ENCODE assay signal across 8 cellular contexts in genomic region chr22:49825944-49826602, GRCh38. TPM values are rescaled to one million over a fixed set of nuclear protein-coding genes. Genes with fewer than 3 reads are reported as not detected.
DNase-seq lines count a peak whose midpoint lies in the region; ATAC-seq and TF ChIP-seq lines count a peak whose summit lies in the region.

No MANE protein-coding gene starts in this region.

- no peak for ATAC-seq in GM18909 (IDR thresholded peaks at IDR 0.05; ENCODE audit: poor library complexity, unreplicated experiment)

- H3K27ac ChIP-seq in 22Rv1: peak overlapping the region; percentile 75

- TF ChIP-seq CTCF in 22Rv1 (IDR thresholded peaks at IDR 0.05) (no peak), fibroblast of mammary gland (conservative IDR thresholded peaks at IDR 0.05; ENCODE audit: control insufficient read depth, insufficient read depth, low read depth, low read length) (no peak), retinal pigment epithelial cell (conservative IDR thresholded peaks at IDR 0.05; ENCODE audit: low read depth, low read length) (no peak), GM13976 (IDR thresholded peaks at IDR 0.05; ENCODE audit: borderline replicate concordance, control extremely low read depth, extremely low read depth, insufficient read depth, missing control alignments) (no peak)

- DNase-seq in M059J (ENCODE audit: low read depth): peak; percentile 51
- DNase-seq in activated T-cell treated with anti-CD3 and anti-CD28 coated beads for 24 hours (ENCODE audit: low read depth): peak; percentile 56
- DNase-seq in fibroblast of mammary gland (ENCODE audit: low read depth): peak; percentile 70
- no peak for DNase-seq in retinal pigment epithelial cell (ENCODE audit: low read depth)
- no peak for DNase-seq in NCI-H1105 treated with DMSO at 0.1 percent for 48 hours (lab: John Stamatoyannopoulos, UW)
- DNase-seq in GM13976 (ENCODE audit: low spot score): no peak

- in situ Hi-C loops in GM13976 (cut with MboI; ENCODE audit: low sequenced_read_pairs, unreplicated experiment): no loop called here

- H3K4me3 ChIP-seq in fibroblast of mammary gland (ENCODE audit: control insufficient read depth, low read depth, low read length) (peak overlapping the region; percentile 75), retinal pigment epithelial cell (ENCODE audit: low read length) (peak overlapping the region; percentile 72)

RNA-seq across cellular contexts. Expression of gene BRD1, which starts 1.6 kb away (rescaled TPM):
- total RNA-seq in M059J (2014; rRNA removed; shearing (Covaris generic)): 5.0 and 10.2 TPM in 2 replicates

RNA-seq across cellular contexts. Expression of gene ZBED4, which starts 27.6 kb away (rescaled TPM):
- 3.8 and 7.1 TPM in 2 replicates for total RNA-seq in M059J (2014; rRNA removed; shearing (Covaris generic))

Comparison
In these comparisons a context has a peak if more than half of its experiments do, and no peak if none do; other contexts are left out.
1. DNase-seq: peak in M059J (single experiment), activated T-cell treated with anti-CD3 and anti-CD28 coated beads for 24 hours (single experiment) and fibroblast of mammary gland (single experiment); none in retinal pigment epithelial cell (single experiment), NCI-H1105 treated with DMSO at 0.1 percent for 48 hours (single experiment) and GM13976 (single experiment).